8 cellular contexts compared by ENCODE assay signal in genomic region chr1:85330711-85331290, GRCh38. TPM values are rescaled to one million over a fixed set of nuclear protein-coding genes. Genes with fewer than 3 reads are reported as not detected.
DNase-seq lines count a peak whose midpoint lies in the region; ATAC-seq, FAIRE-seq and TF ChIP-seq lines count a peak whose summit lies in the region.

No MANE protein-coding gene starts in this region.

- H2BK15ac ChIP-seq in H1 (ENCODE audit: low read length), result no peak overlapping the region

- no peak overlapping the region for H3K4me3 Mint-ChIP-seq in activated CD8-positive, alpha-beta T cell treated with anti-CD3 and anti-CD28 coated beads, Interleukin-2, amount 10 ng/mL, durations not matched to agents 7 days and 5 days

- H4K8ac ChIP-seq in H1 (ENCODE audit: extremely low read depth, insufficient read depth, low read length) (no peak overlapping the region), trophoblast cell (ENCODE audit: low read depth, low read length) (peak overlapping the region; percentile 73)

- peaks cover 7% of the 10 kb centered on the region for H3K4me1 Mint-ChIP-seq in activated CD8-positive, alpha-beta T cell treated with anti-CD3 and anti-CD28 coated beads, Interleukin-2, amount 10 ng/mL, durations not matched to agents 7 days and 5 days (ENCODE audit: low read depth)

- H3K18ac ChIP-seq in H1 (ENCODE audit: extremely low read depth, low read length) (no peak overlapping the region; the same call in 1 of the 2 replicates), trophoblast cell (ENCODE audit: low read length) (no peak overlapping the region)

- ATAC-seq in GM18498 (IDR thresholded peaks at IDR 0.05; ENCODE audit: unreplicated experiment) (peak; percentile 70), GM21360 (IDR thresholded peaks at IDR 0.05; ENCODE audit: unreplicated experiment) (no peak)
- ATAC-seq in activated CD8-positive, alpha-beta T cell treated with anti-CD3 and anti-CD28 coated beads, Interleukin-2, amount 10 ng/mL, durations not matched to agents 7 days and 5 days, result no peak

- H2BK20ac ChIP-seq in H1 (ENCODE audit: low read length), result no peak overlapping the region

- no peak overlapping the region for H3K23ac ChIP-seq in H1 (ENCODE audit: insufficient read length)
- H3K23ac ChIP-seq in trophoblast cell (ENCODE audit: low read length), result no peak overlapping the region

- H3K14ac ChIP-seq in H1 (ENCODE audit: insufficient read length), result no peak overlapping the region
- peak overlapping the region; percentile 60 for H3K14ac ChIP-seq in trophoblast cell (ENCODE audit: low read length)

- H2AFZ ChIP-seq in H1 (ENCODE audit: low read length) (no peak overlapping the region), trophoblast cell (ENCODE audit: insufficient read depth, low read length, poor library complexity) (no peak overlapping the region)

- DNase-seq in HS-27A (ENCODE audit: low read depth) (peak; percentile 99), H1 (ENCODE audit: low read depth in 1 of 2, low spot score in 2 of 2) (no peak), trophoblast cell (peak; percentile 63 to 68), midbrain (lab: John Stamatoyannopoulos, UW) (no peak)
- DNase-seq in stimulated activated CD4-positive, alpha-beta T cell treated with anti-CD3 and anti-CD28 coated beads, Interleukin-1b, Interleukin-23, amount 100 ng/mL, for 48 hours, result no peak
- DNase-seq in activated CD8-positive, alpha-beta T cell treated with anti-CD3 and anti-CD28 coated beads, Interleukin-2, amount 10 ng/mL, durations not matched to agents 7 days and 5 days, result no peak

- peaks cover 0 to 16% (median 1%) of the 10 kb centered on the region in 4 experiments; a peak in 4 of 7 replicates for H3K4me1 ChIP-seq in H1 (replicated peaks in 1 of 4; ENCODE audit: control insufficient read depth in 3 of 4, insufficient read depth in 4 of 4, low read length in 3 of 4)
- H3K4me1 ChIP-seq in trophoblast cell (ENCODE audit: control insufficient read depth in 1 of 2, insufficient read depth in 2 of 2, low read length in 2 of 2), result peaks cover 15 to 16% of the 10 kb centered on the region in 2 experiments

- H3K4me3 ChIP-seq in H1 (ENCODE audit: extremely low read depth in 1 of 4, insufficient read depth in 2 of 4, low read depth in 3 of 4, low read length in 4 of 4) (no peak overlapping the region), trophoblast cell (ENCODE audit: low read depth, low read length) (no peak overlapping the region)

- no peak overlapping the region for H3K4ac ChIP-seq in H1 (replicated peaks; ENCODE audit: insufficient read length, low read depth, low read length)
- H3K4ac ChIP-seq in trophoblast cell (ENCODE audit: low read depth, low read length), result no peak overlapping the region

- H4K12ac ChIP-seq in trophoblast cell (ENCODE audit: low read depth, low read length), result no peak overlapping the region

- H3K79me1 ChIP-seq in H1 (ENCODE audit: low read depth, low read length) (no peaks in the 10 kb centered on the region), trophoblast cell (ENCODE audit: low read length) (peaks cover 16% of the 10 kb centered on the region)

- CTCF ChIA-PET in H1 (lab: Charles Lee; ENCODE audit: partially characterized antibody), result interaction anchor here (0.6 to 2.5 kb wide), 7 partner anchors 11 to 247 kb away, joined by 3 to 11 read pairs (median 3); no protein-coding TSS in a partner anchor
- CTCF ChIA-PET in activated CD8-positive, alpha-beta T cell treated with anti-CD3 and anti-CD28 coated beads, Interleukin-2, amount 10 ng/mL, durations not matched to agents 7 days and 5 days (lab: Charles Lee), result interaction anchor here (0.6 kb wide), 1 partner anchor 318 kb away, joined by 3 read pairs; no protein-coding TSS in a partner anchor

- no peaks in the 10 kb centered on the region for H4K20me1 ChIP-seq in H1 (replicated peaks in 1 of 2; ENCODE audit: control insufficient read depth in 1 of 2, insufficient read depth in 2 of 2, low read length in 2 of 2)

- H2BK120ac ChIP-seq in H1 (replicated peaks; ENCODE audit: low read depth, low read length) (no peak overlapping the region), trophoblast cell (ENCODE audit: insufficient read depth, low read length, poor library complexity) (peak overlapping the region; percentile 47)

- H3K27ac ChIP-seq in H1 (ENCODE audit: low read depth, low read length), result no peak overlapping the region
- H3K27ac ChIP-seq in trophoblast cell (ENCODE audit: low read depth, low read length), result peak overlapping the region; percentile 79

- no peaks in the 10 kb centered on the region for H3K36me3 Mint-ChIP-seq in activated CD8-positive, alpha-beta T cell treated with anti-CD3 and anti-CD28 coated beads, Interleukin-2, amount 10 ng/mL, durations not matched to agents 7 days and 5 days (ENCODE audit: low read depth)

- H3K23me2 ChIP-seq in H1 (ENCODE audit: low read depth, low read length), result no peaks in the 10 kb centered on the region

- H3K27me3 ChIP-seq in H1 (replicated peaks in 1 of 4; ENCODE audit: control insufficient read depth in 3 of 4, extremely low read depth in 1 of 4, insufficient read depth in 3 of 4, low read length in 3 of 4), result no peaks in the 10 kb centered on the region
- no peaks in the 10 kb centered on the region for H3K27me3 ChIP-seq in trophoblast cell (ENCODE audit: insufficient read depth, low read length)

- 88% methylated on average over 6 of the region's 6 CpGs; no CpG with 5 or more reads in 1 of the 2 experiments for WGBS in H1 (ENCODE audit: extremely low coverage in 1 of 2, insufficient coverage in 1 of 2, insufficient read length in 1 of 2, insufficient replicate concordance in 2 of 2, low coverage in 1 of 2, low lambda C conversion rate in 2 of 2, missing lambda C conversion rate in 1 of 2), 2 experiments
- no CpG with 5 or more reads among the region's 6 CpGs for WGBS in trophoblast cell (ENCODE audit: extremely low coverage, insufficient coverage, insufficient read length)

- H3K56ac ChIP-seq in H1 (replicated peaks; ENCODE audit: insufficient read length, low read depth, low read length), result no peak overlapping the region

- peaks cover 7% of the 10 kb centered on the region for H3K9me3 Mint-ChIP-seq in activated CD8-positive, alpha-beta T cell treated with anti-CD3 and anti-CD28 coated beads, Interleukin-2, amount 10 ng/mL, durations not matched to agents 7 days and 5 days (ENCODE audit: insufficient read depth)

- H4K5ac ChIP-seq in H1 (ENCODE audit: insufficient read length, low read depth, low read length), result no peak overlapping the region

- no peak for TF ChIP-seq RAD21 in H1 (IDR thresholded peaks at IDR 0.05 in 1 of 2, conservative IDR thresholded peaks at IDR 0.05 in 1 of 2; ENCODE audit: low read depth in 2 of 2, low read length in 2 of 2)

- H3K4me2 ChIP-seq in H1 (ENCODE audit: insufficient read depth in 1 of 2, low read depth in 2 of 2, low read length in 2 of 2) (no peak overlapping the region), trophoblast cell (ENCODE audit: low read length) (peak overlapping the region; percentile 0)

- H3K9ac ChIP-seq in H1 (replicated peaks in 1 of 4; ENCODE audit: extremely low read depth in 1 of 4, low read depth in 3 of 4, low read length in 3 of 4) (no peak overlapping the region), trophoblast cell (ENCODE audit: low read length) (no peak overlapping the region)

- POLR2A ChIA-PET in H1 (lab: Charles Lee; ENCODE audit: partially characterized antibody), result no interaction called here
- POLR2A ChIA-PET in activated CD8-positive, alpha-beta T cell treated with anti-CD3 and anti-CD28 coated beads, Interleukin-2, amount 10 ng/mL, durations not matched to agents 7 days and 5 days (lab: Charles Lee), result no interaction called here

- H3K36me3 ChIP-seq in H1 (ENCODE audit: control insufficient read depth in 2 of 4, insufficient read depth in 4 of 4, low read length in 3 of 4) (no peaks in the 10 kb centered on the region), trophoblast cell (ENCODE audit: control insufficient read depth in 1 of 2, insufficient read depth in 2 of 2, low read length in 2 of 2) (no peaks in the 10 kb centered on the region)

- H3K79me2 ChIP-seq in H1 (ENCODE audit: control insufficient read depth in 1 of 2, insufficient read depth in 2 of 2, low read length in 2 of 2) (no peaks in the 10 kb centered on the region), trophoblast cell (ENCODE audit: control insufficient read depth, insufficient read depth, low read length, poor library complexity) (no peaks in the 10 kb centered on the region)

- no peak for TF ChIP-seq CTCF in H1 (IDR thresholded peaks at IDR 0.05; ENCODE audit: control extremely low read depth in 1 of 3, insufficient read depth in 1 of 3, low read depth in 1 of 3, low read length in 3 of 3)

- peak overlapping the region; percentile 75; the same call in 1 of the 2 replicates for H2BK12ac ChIP-seq in H1 (ENCODE audit: low read depth, low read length)
- peak overlapping the region; percentile 91 for H2BK12ac ChIP-seq in trophoblast cell (ENCODE audit: low read length)

- H4K91ac ChIP-seq in H1 (replicated peaks; ENCODE audit: insufficient read length, low read length), result no peak overlapping the region
- H4K91ac ChIP-seq in trophoblast cell (ENCODE audit: low read depth, low read length), result peak overlapping the region; percentile 74

- H2BK5ac ChIP-seq in H1 (ENCODE audit: low read depth, low read length) (peak overlapping the region; percentile 28; the same call in 1 of the 2 replicates), trophoblast cell (ENCODE audit: low read depth, low read length, poor library complexity) (peak overlapping the region; percentile 58)

- TF ChIP-seq EP300 in H1 (IDR thresholded peaks at IDR 0.05; ENCODE audit: borderline replicate concordance in 1 of 2, low read depth in 2 of 2, low read length in 2 of 2), result no peak

- H2AK5ac ChIP-seq in H1 (ENCODE audit: low read depth, low read length) (0 out of 2 replicates have a peak overlapping the region, but pooled peaks have one; percentile 75), trophoblast cell (ENCODE audit: low read length) (no peak overlapping the region)

- no peak for TF ChIP-seq POLR2A in H1 (IDR thresholded peaks at IDR 0.05; ENCODE audit: control extremely low read depth in 1 of 2, low read depth in 2 of 2, low read length in 2 of 2)

- peaks cover 35% of the 10 kb centered on the region for H3K27me3 Mint-ChIP-seq in activated CD8-positive, alpha-beta T cell treated with anti-CD3 and anti-CD28 coated beads, Interleukin-2, amount 10 ng/mL, durations not matched to agents 7 days and 5 days (ENCODE audit: low read depth)

- H3K27ac Mint-ChIP-seq in activated CD8-positive, alpha-beta T cell treated with anti-CD3 and anti-CD28 coated beads, Interleukin-2, amount 10 ng/mL, durations not matched to agents 7 days and 5 days, result no peak overlapping the region

- H3K9me3 ChIP-seq in H1 (ENCODE audit: insufficient read depth in 2 of 2, low read depth in 1 of 2, low read length in 1 of 2) (no peaks in the 10 kb centered on the region), trophoblast cell (ENCODE audit: insufficient read depth, low read depth, low read length) (no peaks in the 10 kb centered on the region)

- no peak for FAIRE-seq in H1 (lab: Jason Lieb, UNC)

RNA-seq across cellular contexts. Expression of gene BCL10, which starts 54.4 kb away (rescaled TPM):
- total RNA-seq in H1 (2021; fragmentation: NEBNext Ultra II Directional; extraction: Animal tissue kit (Norgen Biotek cat#: 25700)), result 24.6 and 29.6 TPM in 2 replicates
- polyA plus RNA-seq in H1 (2011; rRNA removed), result 5.0 and 7.4 TPM in 2 replicates
- 4.9 TPM for polyA plus RNA-seq in H1 (2011; cell fraction: cytosol; rRNA removed)
- 3.1 TPM for polyA plus RNA-seq in H1 (2011; cell fraction: nucleus; rRNA removed)
- 7.3 to 15.0 TPM (median 10.0 TPM) in 4 replicates for polyA plus RNA-seq in H1 (2012, experiment 1 of 2)
- 3.6 TPM for polyA plus RNA-seq in H1 (2012, experiment 2 of 2)
- polyA plus RNA-seq in H1 (2013, experiment 1 of 2), result 10.8 TPM
- polyA plus RNA-seq in H1 (2013, experiment 2 of 2), result 10.2 TPM
- polyA minus RNA-seq in H1 (2011; rRNA and poly(A)+ RNA removed), result 8.9 and 10.2 TPM in 2 replicates
- 9.8 TPM for polyA minus RNA-seq in H1 (2011; cell fraction: cytosol; rRNA and poly(A)+ RNA removed)
- 30.0 TPM for polyA minus RNA-seq in H1 (2011; cell fraction: nucleus; rRNA and poly(A)+ RNA removed)
- 13.1 and 13.6 TPM in 2 replicates for polyA plus RNA-seq in trophoblast cell (2013)
- 10 to 100 TPM; 26.4 to 27.0 TPM for total RNA-seq in activated CD8-positive, alpha-beta T cell treated with anti-CD3 and anti-CD28 coated beads, Interleukin-2, amount 10 ng/mL, durations not matched to agents 7 days and 5 days

Comparison
In these comparisons a context has a peak if more than half of its experiments do, and no peak if none do; other contexts are left out.
1. DNase-seq: peak in HS-27A (single experiment) and trophoblast cell (2 of 2); none in H1 (0 of 2), stimulated activated CD4-positive, alpha-beta T cell treated with anti-CD3 and anti-CD28 coated beads, Interleukin-1b, Interleukin-23, amount 100 ng/mL, for 48 hours (single experiment), midbrain (single experiment) and activated CD8-positive, alpha-beta T cell treated with anti-CD3 and anti-CD28 coated beads, Interleukin-2, amount 10 ng/mL, durations not matched to agents 7 days and 5 days (single experiment).